ENCODE assay signal across 8 cellular contexts in the genomic region with DNA sequence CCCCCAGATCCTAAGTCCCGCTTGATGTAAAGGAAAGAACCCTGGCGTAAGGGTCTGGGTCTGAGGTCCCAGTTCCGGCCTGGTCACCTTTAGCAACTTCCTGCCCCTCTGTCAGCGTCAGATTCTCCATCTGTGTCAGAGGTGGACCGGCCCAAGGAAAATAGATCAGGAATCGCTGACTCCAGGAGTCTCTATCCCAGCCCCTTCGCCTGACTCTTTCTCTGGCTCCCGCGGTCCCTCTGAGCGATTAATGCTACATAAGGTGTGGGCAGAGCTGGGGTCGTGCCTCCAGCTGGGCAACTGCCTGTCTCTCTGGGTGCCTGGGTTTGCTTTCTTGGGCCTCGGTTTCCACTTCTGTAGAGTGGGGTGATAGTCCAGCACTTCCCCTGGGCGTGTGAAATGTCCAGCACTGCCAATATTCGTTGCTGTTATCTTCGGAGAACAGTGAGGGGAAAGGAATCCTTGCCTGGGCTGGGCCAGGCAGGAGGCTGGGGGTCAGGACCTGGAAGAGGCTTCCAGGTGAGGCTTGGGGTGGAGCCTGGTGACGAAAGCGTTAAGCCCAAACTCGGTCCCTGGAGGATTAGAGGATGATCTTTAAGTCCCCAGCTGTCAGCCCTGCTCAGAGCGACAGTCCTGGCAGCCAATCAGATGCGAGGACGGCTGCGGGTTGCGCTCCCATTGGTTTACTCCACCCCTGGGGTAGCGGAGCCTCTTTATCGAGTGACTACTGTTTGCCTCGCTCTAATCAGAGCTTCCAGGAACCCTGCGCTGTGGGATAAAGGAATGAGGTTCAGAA. TPM values are rescaled to one million over a fixed set of nuclear protein-coding genes. Genes with fewer than 3 reads are reported as not detected.
DNase-seq lines count a peak whose midpoint lies in the region; ATAC-seq, FAIRE-seq and TF ChIP-seq lines count a peak whose summit lies in the region.

No MANE protein-coding gene starts in this region.

- FAIRE-seq in kidney (lab: Jason Lieb, UNC), result no peak

- no peak for TF ChIP-seq CTCF in kidney (IDR thresholded peaks at IDR 0.05; ENCODE audit: borderline replicate concordance, extremely low read depth, insufficient read depth)

- H3K4me3 ChIP-seq in kidney (ENCODE audit: low read length in 2 of 2), result peak overlapping the region; percentile 46 to 74

- peak overlapping the region; percentile 27 to 71 for H3K9ac ChIP-seq in kidney (ENCODE audit: low read length in 2 of 2)

- no peaks in the 10 kb centered on the region for H3K9me3 ChIP-seq in kidney (ENCODE audit: control insufficient read depth in 1 of 2, low read length in 2 of 2)

- H3K27ac ChIP-seq in kidney (ENCODE audit: low read depth in 2 of 2, low read length in 2 of 2), result peak overlapping the region in 1 of 2 donors; percentile 43

- intact Hi-C loops in kidney (cut with DNase I), result no loop called here

- no peaks in the 10 kb centered on the region for H3K36me3 ChIP-seq in kidney (ENCODE audit: control insufficient read depth in 1 of 2, insufficient read depth in 2 of 2, low read length in 2 of 2)

- H3K4me1 ChIP-seq in kidney (ENCODE audit: control insufficient read depth in 1 of 2, insufficient read depth in 1 of 2, low read depth in 1 of 2, low read length in 2 of 2), result peaks cover 9 to 19% of the 10 kb centered on the region in 2 donors

- DNase-seq in NCI-H345 treated with DMSO at 0.1 percent for 48 hours (lab: John Stamatoyannopoulos, UW; ENCODE audit: unreplicated experiment) (peak; percentile 94), cerebellar nuclear complex (lab: John Stamatoyannopoulos, UW) (peak; percentile 18 to 75), kidney (peak; percentile 95)
- peak; percentile 85 for DNase-seq in activated CD4-positive, alpha-beta T cell treated with anti-CD3 and anti-CD28 coated beads for 1 hour
- DNase-seq in stimulated activated CD4-positive, alpha-beta T cell treated with anti-CD3 and anti-CD28 coated beads, Interleukin-12 subunit alpha, Interleukin-12 subunit beta, amount 100 ng/mL, for 48 hours (ENCODE audit: low read depth in 2 of 3, low spot score in 1 of 3), result peak; percentile 87 to 94 (median 89)

- ATAC-seq in GM18502 (IDR thresholded peaks at IDR 0.05; ENCODE audit: poor library complexity, unreplicated experiment), result peak; percentile 43
- peak; percentile 44 for ATAC-seq in HG03175 (IDR thresholded peaks at IDR 0.05; ENCODE audit: unreplicated experiment)
- no peak for ATAC-seq in HG02938 (IDR thresholded peaks at IDR 0.05; ENCODE audit: unreplicated experiment)

RNA-seq across cellular contexts. Expression of a gene that starts 0.8 kb away (rescaled TPM):
- total RNA-seq in kidney, result 20.4 TPM
- polyA plus RNA-seq in kidney (ENCODE audit: insufficient read depth, low read depth, low replicate concordance), result 11.7 TPM

RNA-seq across cellular contexts. Expression of a gene that starts 14.3 kb away (rescaled TPM):
- total RNA-seq in kidney, result 131 TPM
- polyA plus RNA-seq in kidney (ENCODE audit: insufficient read depth, low read depth, low replicate concordance), result 64.1 TPM

RNA-seq across cellular contexts. Expression of a gene that starts 19.4 kb away (rescaled TPM):
- total RNA-seq in kidney, result not detected
- polyA plus RNA-seq in kidney (ENCODE audit: insufficient read depth, low read depth, low replicate concordance), result not detected

RNA-seq across cellular contexts. Expression of a gene that starts 19.8 kb away (rescaled TPM):
- 180 TPM for total RNA-seq in kidney
- 129 TPM for polyA plus RNA-seq in kidney (ENCODE audit: insufficient read depth, low read depth, low replicate concordance)

RNA-seq across cellular contexts. Expression of a gene that starts 26.3 kb away (rescaled TPM):
- total RNA-seq in kidney, result 50.0 TPM
- 11.8 TPM for polyA plus RNA-seq in kidney (ENCODE audit: insufficient read depth, low read depth, low replicate concordance)
